ENCODE assay signal across 1 cellular context in the genomic region with DNA sequence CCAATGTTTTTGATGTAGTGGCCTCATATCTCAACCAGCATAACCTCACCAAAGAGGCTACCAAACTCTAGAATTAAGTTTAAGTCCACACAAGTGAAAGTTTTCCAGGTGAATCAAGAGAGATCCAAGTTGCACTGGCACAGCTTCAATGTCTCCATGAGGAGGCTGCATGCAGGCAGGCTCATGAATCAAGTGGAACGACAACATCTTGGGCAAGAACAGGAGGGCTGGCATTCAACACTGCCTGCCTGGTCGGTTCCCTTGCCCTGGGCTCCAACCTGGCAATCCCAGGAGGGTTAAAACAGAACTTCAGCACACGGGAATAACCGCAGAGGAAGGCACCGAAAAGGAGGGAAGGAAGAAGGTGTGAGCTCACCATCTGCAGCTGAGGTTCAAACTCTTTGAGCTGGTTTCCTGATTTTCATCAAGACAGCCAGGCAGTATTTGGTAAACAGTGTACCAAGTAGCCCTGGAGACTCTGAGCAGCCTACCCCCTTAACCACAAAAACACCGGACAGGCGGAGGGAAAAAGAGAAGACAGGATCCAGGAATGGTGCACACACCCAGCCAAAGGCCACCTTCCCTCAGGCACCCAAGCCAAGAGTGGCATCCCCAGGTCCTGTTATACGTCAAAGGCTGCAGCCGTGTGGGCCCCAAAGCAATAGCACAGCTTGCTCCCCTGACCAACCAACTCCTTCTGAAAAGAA.
TF ChIP-seq lines count a peak whose summit lies in the region.

No MANE protein-coding gene starts in this region.

TF ChIP-seq in IMR-90, 13 proteins besides CTCF, POLR2A, EP300 and RAD21:
- TF ChIP-seq, protein P1, sequence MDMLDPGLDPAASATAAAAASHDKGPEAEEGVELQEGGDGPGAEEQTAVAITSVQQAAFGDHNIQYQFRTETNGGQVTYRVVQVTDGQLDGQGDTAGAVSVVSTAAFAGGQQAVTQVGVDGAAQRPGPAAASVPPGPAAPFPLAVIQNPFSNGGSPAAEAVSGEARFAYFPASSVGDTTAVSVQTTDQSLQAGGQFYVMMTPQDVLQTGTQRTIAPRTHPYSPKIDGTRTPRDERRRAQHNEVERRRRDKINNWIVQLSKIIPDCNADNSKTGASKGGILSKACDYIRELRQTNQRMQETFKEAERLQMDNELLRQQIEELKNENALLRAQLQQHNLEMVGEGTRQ (IDR thresholded peaks at IDR 0.05; ENCODE audit: low read depth, low read length) = no peak
- TF ChIP-seq FOS (IDR thresholded peaks at IDR 0.05; ENCODE audit: low read depth, low read length) (no peak), MAZ (IDR thresholded peaks at IDR 0.05; ENCODE audit: borderline replicate concordance, low read depth, low read length) (no peak), CEBPB (IDR thresholded peaks at IDR 0.05; ENCODE audit: low read depth, low read length) (no peak), BHLHE40 (IDR thresholded peaks at IDR 0.05; ENCODE audit: low read depth, low read length) (no peak), NFE2L2 (IDR thresholded peaks at IDR 0.05; ENCODE audit: low read depth, low read length) (no peak), SMC3 (IDR thresholded peaks at IDR 0.05; ENCODE audit: low read depth, low read length) (no peak), RCOR1 (IDR thresholded peaks at IDR 0.05; ENCODE audit: insufficient replicate concordance, low read length) (no peak), CHD1 (IDR thresholded peaks at IDR 0.05; ENCODE audit: low read depth, low read length) (no peak), RFX5 (IDR thresholded peaks at IDR 0.05; ENCODE audit: low read depth, low read length) (no peak), MAFK (IDR thresholded peaks at IDR 0.05; ENCODE audit: low read depth, low read length) (no peak), MXI1 (IDR thresholded peaks at IDR 0.05; ENCODE audit: borderline replicate concordance, low read depth, low read length) (no peak)
- TF ChIP-seq, protein P2, sequence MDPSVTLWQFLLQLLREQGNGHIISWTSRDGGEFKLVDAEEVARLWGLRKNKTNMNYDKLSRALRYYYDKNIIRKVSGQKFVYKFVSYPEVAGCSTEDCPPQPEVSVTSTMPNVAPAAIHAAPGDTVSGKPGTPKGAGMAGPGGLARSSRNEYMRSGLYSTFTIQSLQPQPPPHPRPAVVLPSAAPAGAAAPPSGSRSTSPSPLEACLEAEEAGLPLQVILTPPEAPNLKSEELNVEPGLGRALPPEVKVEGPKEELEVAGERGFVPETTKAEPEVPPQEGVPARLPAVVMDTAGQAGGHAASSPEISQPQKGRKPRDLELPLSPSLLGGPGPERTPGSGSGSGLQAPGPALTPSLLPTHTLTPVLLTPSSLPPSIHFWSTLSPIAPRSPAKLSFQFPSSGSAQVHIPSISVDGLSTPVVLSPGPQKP (IDR thresholded peaks at IDR 0.05; ENCODE audit: borderline replicate concordance, low read depth, low read length) = no peak
